Comparison of ENCODE assay signal across 12 cellular contexts in the genomic region with DNA sequence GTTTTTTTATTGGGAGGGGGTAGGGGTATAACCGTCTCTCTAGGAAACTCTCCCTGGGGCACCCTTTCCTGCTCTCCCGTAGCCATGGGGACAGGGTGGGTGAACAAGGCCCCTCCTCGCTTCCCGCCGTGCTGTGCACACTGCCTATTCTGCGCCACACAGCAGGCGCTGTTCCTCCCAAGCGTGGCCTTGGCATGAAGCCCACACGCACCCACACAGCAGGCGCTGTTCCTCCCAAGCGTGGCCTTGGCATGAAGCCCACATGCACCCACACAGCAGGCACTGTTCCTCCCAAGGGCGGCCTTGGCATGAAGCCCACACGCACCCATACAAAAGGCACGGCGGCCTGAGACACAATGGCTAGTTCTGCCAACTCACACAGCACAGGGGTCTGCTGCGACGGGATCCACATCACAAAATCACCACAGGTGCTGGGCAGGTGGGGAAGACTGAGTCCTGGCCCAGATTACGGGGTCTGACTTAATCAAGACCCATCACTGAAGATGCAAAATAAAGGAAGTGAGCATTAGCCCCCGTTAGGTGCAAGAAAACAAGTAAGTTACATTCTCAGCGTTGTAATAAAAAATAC. TPM values are rescaled to one million over a fixed set of nuclear protein-coding genes. Genes with fewer than 3 reads are reported as not detected.
DNase-seq lines count a peak whose midpoint lies in the region; ATAC-seq and TF ChIP-seq lines count a peak whose summit lies in the region.
"Had no signal": no experiment of that assay in that cellular context is flagged by ENCODE, and none has a peak within 500 bp of the region (broad histone marks: within the 10 kb centered on the region; RNA-seq: fewer than 3 reads in every experiment).

No MANE protein-coding gene starts in this region.

- H3K36me3 ChIP-seq in BLaER1 treated with 17β-estradiol and CSF1 and Interleukin-3, amounts not matched to agents 10 nM and 100 nM, result no peaks in the 10 kb centered on the region
- no peaks in the 10 kb centered on the region for H3K36me3 ChIP-seq in neural progenitor cell
- H3K36me3 ChIP-seq: thoracic aorta had no signal

- H3K9me3 Mint-ChIP-seq in activated naive CD8-positive, alpha-beta T cell treated with anti-CD3 and anti-CD28 coated beads, Interleukin-2, amount 10 ng/mL, durations not matched to agents 7 days and 5 days, result peaks cover 4% of the 10 kb centered on the region
- H3K9me3 Mint-ChIP-seq in neural progenitor cell (peaks cover 8% of the 10 kb centered on the region), endothelial cell (ENCODE audit: unreplicated experiment) (no peaks in the 10 kb centered on the region)

- H3K4me3 Mint-ChIP-seq in activated naive CD8-positive, alpha-beta T cell treated with anti-CD3 and anti-CD28 coated beads, Interleukin-2, amount 10 ng/mL, durations not matched to agents 7 days and 5 days, result no peak overlapping the region
- H3K4me3 Mint-ChIP-seq in neural progenitor cell (no peak overlapping the region), endothelial cell (ENCODE audit: unreplicated experiment) (no peak overlapping the region)

- H3K36me3 Mint-ChIP-seq in activated naive CD8-positive, alpha-beta T cell treated with anti-CD3 and anti-CD28 coated beads, Interleukin-2, amount 10 ng/mL, durations not matched to agents 7 days and 5 days, result no peaks in the 10 kb centered on the region
- peaks cover 2% of the 10 kb centered on the region for H3K36me3 Mint-ChIP-seq in neural progenitor cell
- H3K36me3 Mint-ChIP-seq in endothelial cell (ENCODE audit: low read depth, unreplicated experiment), result no peaks in the 10 kb centered on the region

- peak overlapping the region in 6 of 10 experiments; percentile 1 to 57 (median 14); a peak in 6 of 20 replicates for H3K4me3 ChIP-seq in BLaER1 treated with 17β-estradiol and CSF1 and Interleukin-3, amounts not matched to agents 10 nM and 100 nM
- H3K4me3 ChIP-seq in neural progenitor cell, result no peak overlapping the region
- H3K4me3 ChIP-seq: skin epidermis, thoracic aorta had no signal

- no peaks in the 10 kb centered on the region for H3K4me1 Mint-ChIP-seq in activated naive CD8-positive, alpha-beta T cell treated with anti-CD3 and anti-CD28 coated beads, Interleukin-2, amount 10 ng/mL, durations not matched to agents 7 days and 5 days
- H3K4me1 Mint-ChIP-seq in neural progenitor cell (peaks cover 29% of the 10 kb centered on the region), endothelial cell (ENCODE audit: unreplicated experiment) (peaks cover 21% of the 10 kb centered on the region)

- H3K79me2 ChIP-seq in neural progenitor cell (ENCODE audit: low read depth), result no peaks in the 10 kb centered on the region

- H3K27ac ChIP-seq in BLaER1 treated with 17β-estradiol and CSF1 and Interleukin-3, amounts not matched to agents 10 nM and 100 nM, result peak overlapping the region in 7 of 11 experiments; percentile 3 to 62 (median 27); a peak in 8 of 22 replicates
- H3K27ac ChIP-seq in neural progenitor cell, result no peak overlapping the region
- H3K27ac ChIP-seq: skin epidermis, thoracic aorta had no signal

- H3K4me2 ChIP-seq in BLaER1 treated with 17β-estradiol and CSF1 and Interleukin-3, amounts not matched to agents 10 nM and 100 nM, result peak overlapping the region; percentile 67 to 84 (median 77)
- H3K4me2 ChIP-seq in neural progenitor cell, result no peak overlapping the region

- H3K4me1 ChIP-seq in BLaER1 treated with 17β-estradiol and CSF1 and Interleukin-3, amounts not matched to agents 10 nM and 100 nM, result peaks cover 11 to 52% (median 33%) of the 10 kb centered on the region in 10 experiments; a peak in 19 of 20 replicates
- H3K4me1 ChIP-seq in neural progenitor cell, result peaks cover 11% of the 10 kb centered on the region

- peaks cover 0 to 6% (median 0%) of the 10 kb centered on the region in 11 experiments; a peak in 2 of 22 replicates for H3K9me3 ChIP-seq in BLaER1 treated with 17β-estradiol and CSF1 and Interleukin-3, amounts not matched to agents 10 nM and 100 nM (replicated peaks in 1 of 11)
- no peaks in the 10 kb centered on the region for H3K9me3 ChIP-seq in neural progenitor cell (ENCODE audit: low read depth)
- H3K9me3 ChIP-seq: thoracic aorta had no signal

- peak; percentile 92 for DNase-seq in NCI-H1105 treated with DMSO at 0.1 percent for 48 hours (lab: John Stamatoyannopoulos, UW)
- DNase-seq in activated naive CD8-positive, alpha-beta T cell treated with anti-CD3 and anti-CD28 coated beads, Interleukin-2, amount 10 ng/mL, durations not matched to agents 7 days and 5 days, result no peak
- DNase-seq in neural progenitor cell (ENCODE audit: low spot score), result no peak
- DNase-seq in endothelial cell (ENCODE audit: low spot score), result no peak
- no peak for DNase-seq in AML-193 (lab: John Stamatoyannopoulos, UW)
- no peak for DNase-seq in NK-92 (lab: John Stamatoyannopoulos, UW; ENCODE audit: unreplicated experiment)
- no peak for DNase-seq in activated gamma-delta T cell treated with Interleukin-2 at 50 U/mL for 16 hours
- DNase-seq: activated effector memory CD4-positive, alpha-beta T cell treated with anti-CD3 and anti-CD28 coated beads, Interleukin-2, amount 50 U/mL, for 16 hours had no signal

- peak overlapping the region; percentile 38 for H3K27ac Mint-ChIP-seq in activated naive CD8-positive, alpha-beta T cell treated with anti-CD3 and anti-CD28 coated beads, Interleukin-2, amount 10 ng/mL, durations not matched to agents 7 days and 5 days
- H3K27ac Mint-ChIP-seq in neural progenitor cell (peak overlapping the region; percentile 70), endothelial cell (ENCODE audit: unreplicated experiment) (no peak overlapping the region)

- no peaks in the 10 kb centered on the region for H3F3A ChIP-seq in neural progenitor cell (ENCODE audit: low read depth)

- TF ChIP-seq CTCF in neural progenitor cell (IDR thresholded peaks at IDR 0.05), result no peak
- no peak for TF ChIP-seq CTCF in endothelial cell (IDR thresholded peaks at IDR 0.05; ENCODE audit: unreplicated experiment)

- POLR2A ChIA-PET in activated naive CD8-positive, alpha-beta T cell treated with anti-CD3 and anti-CD28 coated beads, Interleukin-2, amount 10 ng/mL, durations not matched to agents 7 days and 5 days (lab: Charles Lee), result no interaction called here

- H3K9ac ChIP-seq in BLaER1 treated with 17β-estradiol and CSF1 and Interleukin-3, amounts not matched to agents 10 nM and 100 nM, result peak overlapping the region in 8 of 11 experiments; percentile 2 to 60 (median 22); a peak in 7 of 22 replicates
- H3K9ac ChIP-seq in neural progenitor cell, result no peak overlapping the region

- H3K27me3 ChIP-seq in BLaER1 treated with 17β-estradiol and CSF1 and Interleukin-3, amounts not matched to agents 10 nM and 100 nM, result peaks cover 0 to 16% (median 0%) of the 10 kb centered on the region in 11 experiments; a peak in 4 of 22 replicates
- H3K27me3 ChIP-seq in neural progenitor cell, result no peaks in the 10 kb centered on the region

- ATAC-seq in activated naive CD8-positive, alpha-beta T cell treated with anti-CD3 and anti-CD28 coated beads, Interleukin-2, amount 10 ng/mL, durations not matched to agents 7 days and 5 days (ENCODE audit: low read depth), result no peak

- H3K27me3 Mint-ChIP-seq in activated naive CD8-positive, alpha-beta T cell treated with anti-CD3 and anti-CD28 coated beads, Interleukin-2, amount 10 ng/mL, durations not matched to agents 7 days and 5 days, result no peaks in the 10 kb centered on the region
- H3K27me3 Mint-ChIP-seq in neural progenitor cell (ENCODE audit: insufficient read depth, low read depth) (peaks cover 5% of the 10 kb centered on the region), endothelial cell (ENCODE audit: unreplicated experiment) (peaks cover 2% of the 10 kb centered on the region)

- no peak overlapping the region for H2AFZ ChIP-seq in neural progenitor cell (replicated peaks)

- no peaks in the 10 kb centered on the region for H4K20me1 ChIP-seq in BLaER1 treated with 17β-estradiol and CSF1 and Interleukin-3, amounts not matched to agents 10 nM and 100 nM
- no peaks in the 10 kb centered on the region for H4K20me1 ChIP-seq in neural progenitor cell (ENCODE audit: low read depth)

RNA-seq across cellular contexts. Expression of a gene that starts 46.6 kb away (rescaled TPM):
- not detected for total RNA-seq in activated naive CD8-positive, alpha-beta T cell treated with anti-CD3 and anti-CD28 coated beads, Interleukin-2, amount 10 ng/mL, durations not matched to agents 7 days and 5 days
- total RNA-seq in neural progenitor cell (ENCODE audit: low replicate concordance) (not detected in 2 replicates), endothelial cell (ENCODE audit: unreplicated experiment) (0.41 TPM)
- total RNA-seq: epithelial cell of proximal tubule had no signal
